Comparison of ENCODE assay signal across 21 cellular contexts in the genomic region with DNA sequence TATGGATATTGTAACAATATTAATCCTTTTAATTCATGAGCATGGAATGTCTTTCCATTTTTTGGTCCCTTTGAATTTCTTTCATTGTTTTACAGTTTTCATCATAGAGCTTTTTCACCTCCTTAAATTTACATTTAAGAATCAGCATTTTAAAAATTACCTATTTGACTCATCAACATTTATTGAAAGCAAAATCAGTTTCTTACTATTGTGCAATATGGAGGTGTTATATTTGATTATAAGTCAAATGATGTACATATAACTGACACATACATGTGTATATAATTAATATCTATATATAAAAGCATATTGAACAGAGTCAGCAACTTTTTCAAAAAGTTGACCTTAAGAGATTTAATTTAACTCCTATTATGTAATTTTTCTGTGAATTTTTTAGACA.
"Had no signal": no experiment of that assay in that cellular context is flagged by ENCODE, and none has a peak within 500 bp of the region (broad histone marks: within the 10 kb centered on the region; RNA-seq: fewer than 3 reads in every experiment).

No MANE protein-coding gene starts in this region.

- H3K4me3 ChIP-seq: coronary artery, dorsolateral prefrontal cortex, esophagus muscularis mucosa, gastroesophageal sphincter, heart left ventricle, hepatocyte, left lung, lower lobe of right lung, mucosa of descending colon had no signal

- H3K4me2 ChIP-seq: hepatocyte had no signal

- H2AFZ ChIP-seq: hepatocyte had no signal

- H3K9me3 ChIP-seq: esophagus muscularis mucosa, gastroesophageal sphincter, left lung, lower lobe of right lung, mucosa of descending colon had no signal

- H3K27ac ChIP-seq: coronary artery, dorsolateral prefrontal cortex, esophagus muscularis mucosa, foreskin keratinocyte, gastroesophageal sphincter, heart left ventricle, hepatocyte, left lung, lower lobe of right lung had no signal

- ATAC-seq: foreskin keratinocyte, gastroesophageal sphincter, heart left ventricle, left cardiac atrium, left lung, left ventricle myocardium superior, lower lobe of right lung, mucosa of descending colon had no signal

- H3K36me3 ChIP-seq: esophagus muscularis mucosa, gastroesophageal sphincter, left lung, lower lobe of right lung had no signal

- H3K27me3 ChIP-seq: dorsolateral prefrontal cortex, esophagus muscularis mucosa, foreskin keratinocyte, gastroesophageal sphincter, heart left ventricle, hepatocyte, left lung had no signal

- FAIRE-seq: endothelial cell of umbilical vein, keratinocyte had no signal

- DNase-seq: dermis blood vessel endothelial cell; dorsolateral prefrontal cortex; effector CD4-positive, alpha-beta T cell; effector memory CD4-positive, alpha-beta T cell; foreskin keratinocyte; heart left ventricle; hypothalamus; immature natural killer cell; left cardiac atrium; left lung; left ventricle myocardium superior; lower lobe of right lung; mesenchymal stem cell; mucosa of descending colon; naive B cell had no signal
